ENCODE assay signal across 8 cellular contexts in the genomic region with DNA sequence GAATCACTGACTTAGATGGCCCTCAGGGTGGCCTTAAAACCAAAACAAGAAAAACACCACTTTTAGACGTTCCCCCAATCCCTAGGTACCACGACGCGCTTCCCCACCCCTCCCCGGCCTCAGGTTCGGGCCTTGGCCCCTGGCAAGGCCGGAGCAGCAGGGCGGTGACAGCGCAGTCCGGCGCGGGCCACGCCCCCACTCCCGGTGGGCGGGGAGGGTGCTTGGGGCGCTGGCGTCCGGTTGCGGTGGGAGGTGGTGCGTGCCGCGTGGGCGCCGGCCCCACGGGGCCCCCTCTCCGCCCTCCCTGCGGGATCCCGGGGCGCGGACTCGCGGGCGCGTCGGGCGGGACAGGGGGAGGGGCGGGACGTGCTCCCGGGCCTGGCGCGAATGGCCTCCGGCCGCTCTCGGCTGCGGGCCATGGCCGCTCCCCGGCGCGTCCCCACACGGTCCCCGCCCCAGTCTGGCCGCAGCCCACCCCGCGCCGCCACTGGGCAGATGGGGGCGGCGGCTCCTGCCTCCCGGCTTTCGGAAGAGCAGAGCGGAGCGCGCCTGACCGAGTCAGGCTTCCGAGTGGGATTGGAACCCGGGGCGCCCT. TPM values are rescaled to one million over a fixed set of nuclear protein-coding genes. Genes with fewer than 3 reads are reported as not detected.
A peak's percentile ranks its signal among the peaks of the same experiment; 100 is the strongest.
DNase-seq lines count a peak whose midpoint lies in the region; FAIRE-seq and TF ChIP-seq lines count a peak whose summit lies in the region.

No MANE protein-coding gene starts in this region.

- no peak overlapping the region for H3K27ac Mint-ChIP-seq in activated CD4-positive, alpha-beta T cell treated with anti-CD3 and anti-CD28 coated beads, Interleukin-2, amount 10 ng/mL, durations not matched to agents 24 days and 14 days
- H3K27ac Mint-ChIP-seq in dendritic cell treated with granulocyte-macrophage colony-stimulating factor and Interleukin-4, amounts not matched to agents 40 ng/mL and 50 ng/mL, for 4 days = peak overlapping the region; percentile 88

- no peaks in the 10 kb centered on the region for H3K36me3 Mint-ChIP-seq in activated CD4-positive, alpha-beta T cell treated with anti-CD3 and anti-CD28 coated beads, Interleukin-2, amount 10 ng/mL, durations not matched to agents 24 days and 14 days (ENCODE audit: low read depth)
- no peaks in the 10 kb centered on the region for H3K36me3 Mint-ChIP-seq in dendritic cell treated with granulocyte-macrophage colony-stimulating factor and Interleukin-4, amounts not matched to agents 40 ng/mL and 50 ng/mL, for 4 days (ENCODE audit: low read depth)

- peaks cover 56% of the 10 kb centered on the region for H3K27me3 Mint-ChIP-seq in activated CD4-positive, alpha-beta T cell treated with anti-CD3 and anti-CD28 coated beads, Interleukin-2, amount 10 ng/mL, durations not matched to agents 24 days and 14 days
- peaks cover 39% of the 10 kb centered on the region for H3K27me3 Mint-ChIP-seq in dendritic cell treated with granulocyte-macrophage colony-stimulating factor and Interleukin-4, amounts not matched to agents 40 ng/mL and 50 ng/mL, for 4 days

- H3K4me3 Mint-ChIP-seq in activated CD4-positive, alpha-beta T cell treated with anti-CD3 and anti-CD28 coated beads, Interleukin-2, amount 10 ng/mL, durations not matched to agents 24 days and 14 days = peak overlapping the region; percentile 85
- H3K4me3 Mint-ChIP-seq in dendritic cell treated with granulocyte-macrophage colony-stimulating factor and Interleukin-4, amounts not matched to agents 40 ng/mL and 50 ng/mL, for 4 days = peak overlapping the region; percentile 86

- DNase-seq in activated CD4-positive, alpha-beta T cell treated with anti-CD3 and anti-CD28 coated beads, Interleukin-2, amount 10 ng/mL, durations not matched to agents 24 days and 14 days = no peak
- DNase-seq in activated CD4-positive, alpha-beta T cell treated with anti-CD3 and anti-CD28 coated beads, Interleukin-2, amount 50 U/mL, for 1 hour = no peak
- DNase-seq in GM12892 (ENCODE audit: insufficient read length) (no peak), MV-4-11 (lab: John Stamatoyannopoulos, UW) (no peak)
- DNase-seq in stimulated activated CD4-positive, alpha-beta T cell treated with anti-CD3 and anti-CD28 coated beads, Interleukin-2, amount 100 ng/mL, for 24 hours = no peak

- H3K9ac ChIP-seq in HUES64 (ENCODE audit: low read depth, low read length) (peak overlapping the region; percentile 56; the same call in 1 of the 2 replicates), mucosa of rectum (ENCODE audit: low read depth in 1 of 2, low read length in 2 of 2) (peak overlapping the region in 1 of 2 donors; percentile 71)

- FAIRE-seq in GM12892 (lab: Jason Lieb, UNC) = no peak

- peaks cover 65% of the 10 kb centered on the region for H3K27me3 ChIP-seq in HUES64 (ENCODE audit: insufficient read depth, low read length)
- no peaks in the 10 kb centered on the region for H3K27me3 ChIP-seq in mucosa of rectum (ENCODE audit: control insufficient read depth in 2 of 2, insufficient read depth in 2 of 2, low read length in 2 of 2)

- no peaks in the 10 kb centered on the region for H3K9me3 Mint-ChIP-seq in activated CD4-positive, alpha-beta T cell treated with anti-CD3 and anti-CD28 coated beads, Interleukin-2, amount 10 ng/mL, durations not matched to agents 24 days and 14 days
- no peaks in the 10 kb centered on the region for H3K9me3 Mint-ChIP-seq in dendritic cell treated with granulocyte-macrophage colony-stimulating factor and Interleukin-4, amounts not matched to agents 40 ng/mL and 50 ng/mL, for 4 days

- H3K4me1 Mint-ChIP-seq in activated CD4-positive, alpha-beta T cell treated with anti-CD3 and anti-CD28 coated beads, Interleukin-2, amount 10 ng/mL, durations not matched to agents 24 days and 14 days = peaks cover 5% of the 10 kb centered on the region
- peaks cover 32% of the 10 kb centered on the region for H3K4me1 Mint-ChIP-seq in dendritic cell treated with granulocyte-macrophage colony-stimulating factor and Interleukin-4, amounts not matched to agents 40 ng/mL and 50 ng/mL, for 4 days (ENCODE audit: low read depth)

- H3K9me3 ChIP-seq in HUES64 (ENCODE audit: insufficient read depth, low read depth, low read length) (no peaks in the 10 kb centered on the region), mucosa of rectum (ENCODE audit: control insufficient read depth in 2 of 2, low read length in 2 of 2) (no peaks in the 10 kb centered on the region)

- H3K27ac ChIP-seq in HUES64 (ENCODE audit: low read depth, low read length) (no peak overlapping the region), mucosa of rectum (ENCODE audit: low read depth in 2 of 2, low read length in 2 of 2) (peak overlapping the region; percentile 66 to 68)

- no peaks in the 10 kb centered on the region for H3K4me1 ChIP-seq in HUES64 (ENCODE audit: insufficient read depth, low read length)
- peaks cover 0 to 8% of the 10 kb centered on the region in 2 donors for H3K4me1 ChIP-seq in mucosa of rectum (ENCODE audit: control insufficient read depth in 2 of 2, insufficient read depth in 2 of 2, low read length in 2 of 2)

- WGBS in HUES64 = 4% methylated on average over 65 of the region's 66 CpGs

- H3K4me3 ChIP-seq in HUES64 (ENCODE audit: low read length) = peak overlapping the region; percentile 58
- peak overlapping the region; percentile 74 to 76 for H3K4me3 ChIP-seq in mucosa of rectum (ENCODE audit: low read length in 2 of 2)

- no peak for TF ChIP-seq POLR2A in GM12892 (IDR thresholded peaks at IDR 0.05; ENCODE audit: low read depth, low read length)

- no peaks in the 10 kb centered on the region for H3K36me3 ChIP-seq in HUES64 (ENCODE audit: insufficient read depth, low read length)
- no peaks in the 10 kb centered on the region for H3K36me3 ChIP-seq in mucosa of rectum (ENCODE audit: control insufficient read depth in 2 of 2, insufficient read depth in 2 of 2, low read length in 2 of 2)

- intact Hi-C loops in activated CD4-positive, alpha-beta T cell treated with anti-CD3 and anti-CD28 coated beads, Interleukin-2, amount 10 ng/mL, durations not matched to agents 24 days and 14 days (cut with micrococcal nuclease) = loop anchor here (10.0 kb wide), 1 partner anchor 921 kb away; a partner anchor contains a TSS
- intact Hi-C loops in dendritic cell treated with granulocyte-macrophage colony-stimulating factor and Interleukin-4, amounts not matched to agents 40 ng/mL and 50 ng/mL, for 4 days (cut with micrococcal nuclease) = no loop called here

RNA-seq across cellular contexts. Expression of a gene that starts 0.9 kb away (rescaled TPM):
- total RNA-seq in activated CD4-positive, alpha-beta T cell treated with anti-CD3 and anti-CD28 coated beads, Interleukin-2, amount 10 ng/mL, durations not matched to agents 24 days and 14 days = 0.05 TPM in 2 replicates
- 0.10 TPM for polyA plus RNA-seq in HUES64 (2013, experiment 1 of 2)
- 0.06 TPM for polyA plus RNA-seq in HUES64 (2013, experiment 2 of 2)
- polyA plus RNA-seq in GM12892 (2012; ENCODE audit: missing spikeins) = 0.83 TPM
